Comparison of ENCODE assay signal across 23 cellular contexts in genomic region chr10:2913531-2913930, GRCh38.
"Had no signal": no experiment of that assay in that cellular context is flagged by ENCODE, and none has a peak within 500 bp of the region (broad histone marks: within the 10 kb centered on the region; RNA-seq: fewer than 3 reads in every experiment).

No MANE protein-coding gene starts in this region.

- H3K4me3 ChIP-seq: SK-N-MC had no signal

- H3K4me2 ChIP-seq: KMS-11 had no signal

- H3K27ac ChIP-seq: KMS-11, SK-N-MC, VCaP had no signal

- DNase-seq: activated CD4-positive, alpha-beta memory T cell treated with anti-CD3 and anti-CD28 coated beads, Interleukin-2, amount 10 ng/mL, durations not matched to agents 7 days and 5 days; activated CD4-positive, alpha-beta T cell treated with anti-CD3 and anti-CD28 coated beads for 36 hours; activated CD4-positive, alpha-beta T cell treated with anti-CD3 and anti-CD28 coated beads, Interleukin-2, amount 50 U/mL, for 1 hour; activated CD4-positive, CD25-positive, alpha-beta regulatory T cell; activated gamma-delta T cell treated with Interleukin-2 at 50 U/mL for 16 hours; activated naive CD4-positive, alpha-beta T cell treated with anti-CD3 and anti-CD28 coated beads, Interleukin-2, amount 10 ng/mL, durations not matched to agents 7 days and 5 days; activated naive CD8-positive, alpha-beta T cell treated with anti-CD3 and anti-CD28 coated beads for 36 hours; activated T-cell treated with anti-CD3 and anti-CD28 coated beads for 4 hours; activated T-cell treated with anti-CD3 and anti-CD28 coated beads, Interleukin-2, amount 50 U/mL, for 72 hours; NCI-H1092 treated with DMSO at 0.1 percent for 48 hours; NCI-H1417 treated with DMSO at 0.1 percent for 48 hours; NCI-H1694 treated with DMSO at 0.1 percent for 48 hours; NCI-H2081; NCI-H2227 treated with DMSO at 0.1 percent for 48 hours; NCI-H446 treated with DMSO at 0.1 percent for 48 hours; NCI-H526; NCI-H774; RPMI8226; T-helper 1 cell had no signal

- ATAC-seq: activated CD4-positive, alpha-beta T cell treated with anti-CD3 and anti-CD28 coated beads for 36 hours; activated T-cell treated with anti-CD3 and anti-CD28 coated beads, Interleukin-2, amount 50 U/mL, for 72 hours; Right ventricle myocardium inferior had no signal

- H3K9ac ChIP-seq: KMS-11 had no signal
